Comparison of ENCODE assay signal across 21 cellular contexts in genomic region chr11:64139045-64139444, GRCh38.
"Had no signal": no experiment of that assay in that cellular context is flagged by ENCODE, and none has a peak within 500 bp of the region (broad histone marks: within the 10 kb centered on the region; RNA-seq: fewer than 3 reads in every experiment).

No MANE protein-coding gene starts in this region.

- H3K9me3 Mint-ChIP-seq: activated naive CD4-positive, alpha-beta T cell treated with anti-CD3 and anti-CD28 coated beads, Interleukin-2, amount 50 U/mL, for 24 hours; effector memory CD8-positive, alpha-beta T cell; naive B cell had no signal

- H3K36me3 ChIP-seq: lower lobe of right lung, stomach, suprapubic skin, transverse colon had no signal

- H3K27ac ChIP-seq: body of pancreas, lower lobe of right lung, stomach, suprapubic skin, transverse colon had no signal

- H3K27me3 Mint-ChIP-seq: activated naive CD4-positive, alpha-beta T cell treated with anti-CD3 and anti-CD28 coated beads, Interleukin-2, amount 50 U/mL, for 24 hours; effector memory CD8-positive, alpha-beta T cell had no signal

- H3K4me1 ChIP-seq: body of pancreas, lower lobe of right lung, suprapubic skin, transverse colon had no signal

- ATAC-seq: activated CD8-positive, alpha-beta T cell treated with anti-CD3 and anti-CD28 coated beads, Interleukin-2, amount 10 ng/mL, durations not matched to agents 7 days and 5 days; body of pancreas; effector memory CD8-positive, alpha-beta T cell; esophagus mucosa; lower lobe of right lung; mucosa of descending colon had no signal

- H3K9me3 ChIP-seq: body of pancreas, lower lobe of right lung, mucosa of descending colon, stomach, suprapubic skin, transverse colon had no signal

- DNase-seq: activated CD4-positive, alpha-beta T cell treated with anti-CD3 and anti-CD28 coated beads, Interleukin-2, amount 50 U/mL, for 1 hour; activated CD4-positive, CD25-positive, alpha-beta regulatory T cell treated with anti-CD3 and anti-CD28 coated beads, Interleukin-2, amount 50 U/mL, for 72 hours; activated CD8-positive, alpha-beta T cell treated with anti-CD3 and anti-CD28 coated beads, Interleukin-2, amount 10 ng/mL, durations not matched to agents 7 days and 5 days; activated gamma-delta T cell treated with Interleukin-2 at 50 U/mL for 16 hours; anterior cingulate cortex; body of pancreas; central memory CD4-positive, alpha-beta T cell; effector memory CD8-positive, alpha-beta T cell; hypothalamus; lower lobe of right lung; mesendoderm; mucosa of descending colon; naive B cell; stimulated activated CD4-positive, alpha-beta T cell treated with anti-CD3 and anti-CD28 coated beads, Interleukin-1b, Interleukin-23, amount 100 ng/mL, for 48 hours; stomach; T-helper 2 cell; transverse colon had no signal

- H3K36me3 Mint-ChIP-seq: activated naive CD4-positive, alpha-beta T cell treated with anti-CD3 and anti-CD28 coated beads, Interleukin-2, amount 50 U/mL, for 24 hours; naive B cell had no signal

- H3K27ac Mint-ChIP-seq: activated CD8-positive, alpha-beta T cell treated with anti-CD3 and anti-CD28 coated beads, Interleukin-2, amount 10 ng/mL, durations not matched to agents 7 days and 5 days; activated naive CD4-positive, alpha-beta T cell treated with anti-CD3 and anti-CD28 coated beads, Interleukin-2, amount 50 U/mL, for 24 hours; effector memory CD8-positive, alpha-beta T cell; naive B cell; progenitor cell of endocrine pancreas had no signal

- H3K27me3 ChIP-seq: body of pancreas, stomach, suprapubic skin, transverse colon had no signal

- H3K4me3 Mint-ChIP-seq: activated CD8-positive, alpha-beta T cell treated with anti-CD3 and anti-CD28 coated beads, Interleukin-2, amount 10 ng/mL, durations not matched to agents 7 days and 5 days; activated naive CD4-positive, alpha-beta T cell treated with anti-CD3 and anti-CD28 coated beads, Interleukin-2, amount 50 U/mL, for 24 hours; effector memory CD8-positive, alpha-beta T cell; naive B cell had no signal

- H3K4me3 ChIP-seq: body of pancreas, lower lobe of right lung, mucosa of descending colon, stomach, suprapubic skin, transverse colon had no signal
